ENCODE assay signal across 10 cellular contexts in the genomic region with DNA sequence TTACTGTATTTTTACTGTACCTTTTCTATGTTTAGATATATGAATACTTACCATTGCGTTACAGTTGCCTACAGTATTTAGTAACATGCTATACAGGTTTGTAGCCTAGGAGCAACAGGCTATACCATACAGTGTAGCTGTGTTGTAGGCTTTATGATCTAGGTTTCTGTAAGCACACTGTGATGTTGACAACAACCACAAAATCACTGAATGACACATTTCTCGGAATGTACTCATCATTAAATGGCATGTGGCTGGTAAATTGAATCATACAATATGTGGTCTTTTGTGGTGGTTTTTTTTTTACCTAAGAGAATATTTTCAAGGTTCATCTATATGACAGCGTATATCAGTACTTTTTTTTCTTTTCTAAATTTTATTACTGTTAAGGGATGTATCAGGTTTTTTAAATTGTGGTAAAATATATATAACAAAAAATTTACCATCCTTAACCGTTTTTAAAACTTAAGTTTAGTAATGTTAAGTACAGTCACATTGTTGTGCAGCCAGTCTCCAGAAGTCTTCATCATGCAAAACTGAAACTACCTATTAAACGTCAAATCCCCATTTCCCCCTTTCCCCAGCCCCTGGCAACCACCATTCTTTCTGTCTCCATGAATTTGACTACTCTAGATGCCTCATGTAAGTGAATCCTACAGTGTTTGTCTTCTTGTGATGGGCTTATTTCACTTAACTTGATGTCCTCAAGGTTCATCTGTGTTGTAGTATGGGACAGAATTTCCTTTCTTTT. TPM values are rescaled to one million over a fixed set of nuclear protein-coding genes. Genes with fewer than 3 reads are reported as not detected.
A peak's percentile ranks its signal among the peaks of the same experiment; 100 is the strongest.
DNase-seq lines count a peak whose midpoint lies in the region; ATAC-seq lines count a peak whose summit lies in the region.
"Had no signal": no experiment of that assay in that cellular context is flagged by ENCODE, and none has a peak within 500 bp of the region (broad histone marks: within the 10 kb centered on the region; RNA-seq: fewer than 3 reads in every experiment).

No MANE protein-coding gene starts in this region.

- intact Hi-C loops in activated CD4-positive, alpha-beta memory T cell treated with anti-CD3 and anti-CD28 coated beads for 36 hours (cut with micrococcal nuclease) = loop anchor here (1.0 to 2.0 kb wide), 6 partner anchors 18 to 156 kb away; partner anchors contain the start of genes BTAF1 and FGFBP3
- intact Hi-C loops in naive thymus-derived CD4-positive, alpha-beta T cell (cut with micrococcal nuclease) = loop anchor here in 1 of 2 donors (2.0 kb wide), 1 partner anchor 20 kb away; no protein-coding TSS in a partner anchor

- H3K4me1 Mint-ChIP-seq in activated CD4-positive, alpha-beta memory T cell treated with anti-CD3 and anti-CD28 coated beads for 36 hours (ENCODE audit: low read depth) = peaks cover 21% of the 10 kb centered on the region
- peaks cover 0 to 18% (median 4%) of the 10 kb centered on the region in 7 donors for H3K4me1 Mint-ChIP-seq in naive thymus-derived CD4-positive, alpha-beta T cell

- no peaks in the 10 kb centered on the region for H3K27me3 ChIP-seq in naive thymus-derived CD4-positive, alpha-beta T cell (ENCODE audit: control insufficient read depth in 2 of 2, insufficient read depth in 2 of 2, low read length in 2 of 2)

- peaks cover 0 to 8% (median 0%) of the 10 kb centered on the region in 3 experiments for H3K36me3 ChIP-seq in naive thymus-derived CD4-positive, alpha-beta T cell (ENCODE audit: control insufficient read depth in 2 of 3, insufficient read depth in 3 of 3, low read length in 3 of 3)

- no peak overlapping the region for H3K4me3 ChIP-seq in naive thymus-derived CD4-positive, alpha-beta T cell (ENCODE audit: low read length)

- POLR2A ChIA-PET in activated CD4-positive, alpha-beta memory T cell treated with anti-CD3 and anti-CD28 coated beads for 36 hours (lab: Charles Lee) = interaction anchor here (1.0 to 1.7 kb wide), 4 partner anchors 21 to 347 kb away, joined by 3 to 8 read pairs (median 4); partner anchors contain the start of genes BTAF1 and TNKS2
- POLR2A ChIA-PET in naive thymus-derived CD4-positive, alpha-beta T cell (lab: Charles Lee) = no interaction called here

- no peak overlapping the region for H3K4me3 Mint-ChIP-seq in activated CD4-positive, alpha-beta memory T cell treated with anti-CD3 and anti-CD28 coated beads for 36 hours
- H3K4me3 Mint-ChIP-seq in naive thymus-derived CD4-positive, alpha-beta T cell = no peak overlapping the region

- H3K36me3 Mint-ChIP-seq in activated CD4-positive, alpha-beta memory T cell treated with anti-CD3 and anti-CD28 coated beads for 36 hours = peaks cover 22% of the 10 kb centered on the region
- H3K36me3 Mint-ChIP-seq in naive thymus-derived CD4-positive, alpha-beta T cell = peaks cover 5 to 35% (median 28%) of the 10 kb centered on the region in 5 donors

- no peaks in the 10 kb centered on the region for H3K4me1 ChIP-seq in naive thymus-derived CD4-positive, alpha-beta T cell (ENCODE audit: control insufficient read depth in 2 of 2, insufficient read depth in 2 of 2, low read length in 2 of 2)

- peak; percentile 71 for ATAC-seq in GM18502 (IDR thresholded peaks at IDR 0.05; ENCODE audit: poor library complexity, unreplicated experiment)
- peak; percentile 57 for ATAC-seq in HG02623 (IDR thresholded peaks at IDR 0.05; ENCODE audit: unreplicated experiment)
- peak; percentile 48 for ATAC-seq in naive thymus-derived CD4-positive, alpha-beta T cell

- CTCF ChIA-PET in activated CD4-positive, alpha-beta memory T cell treated with anti-CD3 and anti-CD28 coated beads for 36 hours (lab: Charles Lee) = interaction anchor here (1.0 kb wide), 1 partner anchor 32 kb away, joined by 4 read pairs; no protein-coding TSS in a partner anchor
- CTCF ChIA-PET in naive thymus-derived CD4-positive, alpha-beta T cell (lab: Charles Lee) = interaction anchor here (0.9 kb wide), 1 partner anchor 16 kb away, joined by 3 read pairs; no protein-coding TSS in a partner anchor

- peak; percentile 48 for DNase-seq in activated CD4-positive, alpha-beta memory T cell treated with anti-CD3 and anti-CD28 coated beads for 36 hours
- no peak for DNase-seq in naive thymus-derived CD4-positive, alpha-beta T cell
- DNase-seq in hypothalamus (lab: John Stamatoyannopoulos, UW) (no peak), occipital lobe (lab: John Stamatoyannopoulos, UW) (no peak), DMS53 (lab: John Stamatoyannopoulos, UW) (no peak)
- DNase-seq: activated effector memory CD4-positive, alpha-beta T cell treated with Interleukin-2 at 50 U/mL for 16 hours; midbrain; NCI-H1092 treated with DMSO at 0.1 percent for 48 hours had no signal

- no peak overlapping the region for H3K27ac ChIP-seq in naive thymus-derived CD4-positive, alpha-beta T cell (ENCODE audit: low read depth, low read length)

- no peaks in the 10 kb centered on the region for H3K27me3 Mint-ChIP-seq in activated CD4-positive, alpha-beta memory T cell treated with anti-CD3 and anti-CD28 coated beads for 36 hours
- no peaks in the 10 kb centered on the region for H3K27me3 Mint-ChIP-seq in naive thymus-derived CD4-positive, alpha-beta T cell

- H3K27ac Mint-ChIP-seq in activated CD4-positive, alpha-beta memory T cell treated with anti-CD3 and anti-CD28 coated beads for 36 hours = peak overlapping the region; percentile 61
- peak overlapping the region in 4 of 9 donors; percentile 19 to 86 (median 58) for H3K27ac Mint-ChIP-seq in naive thymus-derived CD4-positive, alpha-beta T cell

- H3K9me3 Mint-ChIP-seq in activated CD4-positive, alpha-beta memory T cell treated with anti-CD3 and anti-CD28 coated beads for 36 hours = no peaks in the 10 kb centered on the region
- no peaks in the 10 kb centered on the region for H3K9me3 Mint-ChIP-seq in naive thymus-derived CD4-positive, alpha-beta T cell

- no peaks in the 10 kb centered on the region for H3K9me3 ChIP-seq in naive thymus-derived CD4-positive, alpha-beta T cell (ENCODE audit: control insufficient read depth in 2 of 3, low read length in 3 of 3)

RNA-seq across cellular contexts. Expression of gene BTAF1, which starts 21.5 kb away (rescaled TPM):
- total RNA-seq in activated CD4-positive, alpha-beta memory T cell treated with anti-CD3 and anti-CD28 coated beads for 36 hours = 10 to 100 TPM; 49.9 to 50.7 TPM
- 10 to 100 TPM; 55.7 to 84.8 (median 78.5) TPM for total RNA-seq in naive thymus-derived CD4-positive, alpha-beta T cell
- 10 to 100 TPM in 1 of 2 donors, 1 to 10 TPM in 1; 6.9 to 11.9 TPM for polyA plus RNA-seq in naive thymus-derived CD4-positive, alpha-beta T cell
- 90.6 TPM for total RNA-seq in occipital lobe

RNA-seq across cellular contexts. Expression of gene FGFBP3, which starts 35.8 kb away (rescaled TPM):
- total RNA-seq in activated CD4-positive, alpha-beta memory T cell treated with anti-CD3 and anti-CD28 coated beads for 36 hours = 1 to 10 TPM; 1.2 to 1.6 TPM
- total RNA-seq in naive thymus-derived CD4-positive, alpha-beta T cell = 1 to 10 TPM; 1.1 to 7.7 (median 2.1) TPM
- polyA plus RNA-seq in naive thymus-derived CD4-positive, alpha-beta T cell = 1 to 10 TPM; 1.8 to 2.5 TPM
- total RNA-seq in occipital lobe = 29.8 TPM
